19 cellular contexts compared by ENCODE assay signal in the genomic region with DNA sequence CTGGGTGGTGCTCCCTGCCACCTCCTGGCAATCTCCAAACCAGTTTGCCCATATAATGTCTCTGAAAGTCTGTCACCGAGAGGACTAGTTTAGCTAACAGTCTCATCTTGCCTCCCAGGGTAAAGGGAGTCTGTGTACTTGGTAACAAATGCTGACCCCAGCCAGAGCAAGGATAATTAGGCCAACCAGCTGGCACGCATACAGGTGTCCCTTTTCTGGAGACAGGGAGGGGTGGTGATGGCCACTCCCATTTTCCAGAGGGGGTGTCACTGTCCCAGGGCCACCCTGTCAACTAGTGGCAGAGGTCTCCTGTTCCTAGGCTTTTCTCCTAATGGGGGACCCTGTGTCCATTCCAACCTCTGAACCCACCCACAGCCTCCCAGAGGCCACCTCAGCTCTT. TPM values are rescaled to one million over a fixed set of nuclear protein-coding genes. Genes with fewer than 3 reads are reported as not detected.
DNase-seq lines count a peak whose midpoint lies in the region; ATAC-seq, FAIRE-seq and TF ChIP-seq lines count a peak whose summit lies in the region.
"Had no signal": no experiment of that assay in that cellular context is flagged by ENCODE, and none has a peak within 500 bp of the region (broad histone marks: within the 10 kb centered on the region; RNA-seq: fewer than 3 reads in every experiment).

No MANE protein-coding gene starts in this region.

- no peak for TF ChIP-seq RAD21 in HepG2 (CRISPR knock-in tag; IDR thresholded peaks at IDR 0.05)

- H3K9me3 ChIP-seq in right lobe of liver: no peaks in the 10 kb centered on the region
- no peaks in the 10 kb centered on the region for H3K9me3 ChIP-seq in HepG2 (ENCODE audit: low read length)
- peaks cover 17% of the 10 kb centered on the region for H3K9me3 ChIP-seq in endodermal cell (ENCODE audit: control insufficient read depth, low read length)

- 40% methylated on average over 2 of the region's 2 CpGs for WGBS in right lobe of liver (ENCODE audit: insufficient coverage, low coverage, low lambda C conversion rate, missing lambda C conversion rate)
- 100% methylated on average over 1 of the region's 2 CpGs for WGBS in HepG2 (ENCODE audit: low lambda C conversion rate)
- 93 to 100% methylated on average over 2 of the region's 2 CpGs for WGBS in endodermal cell (ENCODE audit: insufficient coverage in 1 of 2, insufficient read length in 1 of 2), 2 experiments

- no peaks in the 10 kb centered on the region for H3K4me1 Mint-ChIP-seq in endodermal cell

- DNase-seq in NCI-H1105 (lab: John Stamatoyannopoulos, UW) (peak; percentile 1), NCI-H1105 treated with DMSO at 0.1 percent for 48 hours (lab: John Stamatoyannopoulos, UW) (no peak), right lobe of liver (no peak), HepG2 (ENCODE audit: low spot score) (no peak), endodermal cell (no peak), AG20443 (ENCODE audit: low spot score) (no peak), DMS153 (lab: John Stamatoyannopoulos, UW) (no peak)
- DNase-seq: CD4-positive, alpha-beta memory T cell; DMS79 treated with DMSO at 0.1 percent for 48 hours; GF-D8; H9; IMR-90 had no signal

- CTCF ChIA-PET in HepG2 (lab: Yijun Ruan, JAX; ENCODE audit: low intra/inter-chr PET ratio, low total read pairs): no interaction called here

- no peak overlapping the region for H2AFZ ChIP-seq in HepG2 (ENCODE audit: low read length)

- no peak overlapping the region for H3K4me3 Mint-ChIP-seq in endodermal cell
- H3K4me3 Mint-ChIP-seq: CD14-positive monocyte; CD4-positive, alpha-beta memory T cell; H9 had no signal

- ATAC-seq in right lobe of liver: peak in 3 of 4 donors; percentile 4 to 37 (median 14)
- ATAC-seq in HepG2: no peak
- ATAC-seq in GM19455 (IDR thresholded peaks at IDR 0.05; ENCODE audit: unreplicated experiment): no peak
- ATAC-seq: A549 had no signal

- no peak overlapping the region for H3K4me2 ChIP-seq in HepG2 (ENCODE audit: low read depth, low read length)
- H3K4me2 ChIP-seq: A549, BLaER1 had no signal

- H3K27ac Mint-ChIP-seq in endodermal cell: no peak overlapping the region
- H3K27ac Mint-ChIP-seq: CD4-positive, alpha-beta memory T cell; H9 had no signal

- no TSS peak for BruUV-seq in HepG2 (replicated peaks; lab: Mats Ljungman, UMichigan)

- H3K4me3 ChIP-seq in right lobe of liver (no peak overlapping the region), HepG2 (replicated peaks in 1 of 3; ENCODE audit: insufficient read depth in 1 of 3, low read depth in 2 of 3, low read length in 3 of 3) (no peak overlapping the region), endodermal cell (ENCODE audit: low read length) (peak overlapping the region; percentile 12)
- H3K4me3 ChIP-seq: A549, BLaER1 had no signal

- intact Hi-C loops in right lobe of liver (cut with DNase I) (no loop called here), HepG2 (cut with micrococcal nuclease; ENCODE audit: unreplicated experiment) (no loop called here)

- H3K36me3 ChIP-seq in right lobe of liver (no peaks in the 10 kb centered on the region), HepG2 (replicated peaks in 1 of 2; ENCODE audit: control insufficient read depth in 1 of 2, insufficient read depth in 2 of 2, low read length in 2 of 2) (peaks cover 9 to 70% of the 10 kb centered on the region in 2 experiments; a peak in 4 of 5 replicates), endodermal cell (ENCODE audit: control insufficient read depth, insufficient read depth, low read length) (peaks cover 35% of the 10 kb centered on the region)
- H3K36me3 ChIP-seq: BLaER1 had no signal

- TF ChIP-seq EP300 in HepG2 (IDR thresholded peaks at IDR 0.05; ENCODE audit: low read depth in 2 of 2, low read length in 2 of 2): no peak
- TF ChIP-seq EP300 in HepG2 (CRISPR knock-in tag; IDR thresholded peaks at IDR 0.05; ENCODE audit: borderline replicate concordance): no peak

- H3K27ac ChIP-seq in right lobe of liver: no peak overlapping the region
- H3K27ac ChIP-seq in HepG2 (ENCODE audit: extremely low read length, insufficient read depth, low read length): no peak overlapping the region
- no peak overlapping the region for H3K27ac ChIP-seq in endodermal cell (ENCODE audit: low read depth, low read length)
- H3K27ac ChIP-seq: 22Rv1, A549, BLaER1 had no signal

- peaks cover 64% of the 10 kb centered on the region for H3K79me2 ChIP-seq in HepG2 (ENCODE audit: insufficient read depth, low read length)

- TF ChIP-seq POLR2A in right lobe of liver (IDR thresholded peaks at IDR 0.05): no peak
- no peak for TF ChIP-seq POLR2A in HepG2 (IDR thresholded peaks at IDR 0.05; ENCODE audit: insufficient read depth in 1 of 2, low read depth in 2 of 2, low read length in 2 of 2)

- H3K4me1 ChIP-seq in right lobe of liver: peaks cover 0 to 10% (median 3%) of the 10 kb centered on the region in 4 donors
- peaks cover 20% of the 10 kb centered on the region for H3K4me1 ChIP-seq in HepG2 (ENCODE audit: insufficient read depth, low read length)
- H3K4me1 ChIP-seq in endodermal cell (ENCODE audit: control insufficient read depth, insufficient read depth, low read length): no peaks in the 10 kb centered on the region

- in situ Hi-C loops in HepG2 (cut with HindIII; ENCODE audit: extremely low pct_ligation_motif_present, low pct_unique_long_range_greater_than_20kb): no loop called here

- H3K27me3 Mint-ChIP-seq in endodermal cell (ENCODE audit: insufficient read depth): no peaks in the 10 kb centered on the region
- H3K27me3 Mint-ChIP-seq: CD4-positive, alpha-beta memory T cell had no signal

- peaks cover 14% of the 10 kb centered on the region for H3K9me3 Mint-ChIP-seq in endodermal cell

- H3K9ac ChIP-seq in HepG2 (ENCODE audit: insufficient read depth, low read depth, low read length): no peak overlapping the region
- no peak overlapping the region for H3K9ac ChIP-seq in endodermal cell (ENCODE audit: extremely low read depth, low read length, poor library complexity, severe bottlenecking)
- H3K9ac ChIP-seq: BLaER1 had no signal

- FAIRE-seq in HepG2 (lab: Jason Lieb, UNC): no peak
- FAIRE-seq: H1 had no signal

- peaks cover 11% of the 10 kb centered on the region for H4K20me1 ChIP-seq in HepG2 (ENCODE audit: insufficient read depth, low read length)

- POLR2A ChIA-PET in HepG2 (lab: Yijun Ruan, JAX): interaction anchor here (1.9 to 2.7 kb wide), 4 partner anchors 8 to 15 kb away, joined by 7 to 13 read pairs (median 10); partner anchors contain the start of gene FAM83G

- no peaks in the 10 kb centered on the region for H3K27me3 ChIP-seq in right lobe of liver
- H3K27me3 ChIP-seq in HepG2 (ENCODE audit: control insufficient read depth in 1 of 2, insufficient read depth in 2 of 2, low read length in 2 of 2): no peaks in the 10 kb centered on the region
- H3K27me3 ChIP-seq in endodermal cell (ENCODE audit: control insufficient read depth, insufficient read depth, low read length, poor library complexity, severe bottlenecking): no peaks in the 10 kb centered on the region

- peaks cover 32% of the 10 kb centered on the region for H3K36me3 Mint-ChIP-seq in endodermal cell (ENCODE audit: low read depth)

- TF ChIP-seq CTCF in right lobe of liver (IDR thresholded peaks at IDR 0.05) (no peak), HepG2 (CRISPR knock-in tag; IDR thresholded peaks at IDR 0.05) (no peak), endodermal cell (conservative IDR thresholded peaks at IDR 0.05) (no peak)

RNA-seq across cellular contexts. Expression of gene FAM83G, which starts 8.1 kb away (rescaled TPM):
- total RNA-seq in right lobe of liver (10 to 100 TPM; 10.1 to 41.7 (median 21.5) TPM), HepG2 (2016; rRNA removed; fragmentation: Illumina TruSeq; extraction: Trizol) (14.0 and 18.6 TPM in 2 replicates), endodermal cell (10 to 100 TPM; 24.2 to 27.0 TPM)
- total RNA-seq in HepG2 (2016; cell fraction: cytosol; rRNA removed; fragmentation: Illumina TruSeq; extraction: Trizol; ENCODE audit: low read depth): 3.1 and 3.2 TPM in 2 replicates
- total RNA-seq in HepG2 (2016; cell fraction: insoluble cytoplasmic fraction; rRNA removed; fragmentation: Illumina TruSeq; extraction: Trizol): 11.3 and 19.1 TPM in 2 replicates
- total RNA-seq in HepG2 (2016; cell fraction: membrane; rRNA removed; fragmentation: Illumina TruSeq; extraction: Trizol): 8.0 and 8.1 TPM in 2 replicates
- 19.9 and 21.9 TPM in 2 replicates for total RNA-seq in HepG2 (2016; cell fraction: nucleus; rRNA removed; fragmentation: Illumina TruSeq; extraction: Trizol)
- polyA plus RNA-seq in HepG2 (2011; rRNA removed): 13.7 and 21.2 TPM in 2 replicates
- polyA plus RNA-seq in HepG2 (2011; cell fraction: cytosol; rRNA removed): 9.8 and 12.5 TPM in 2 replicates
- 62.7 and 63.6 TPM in 2 replicates for polyA plus RNA-seq in HepG2 (2011; cell fraction: nucleus; rRNA removed)
- polyA plus RNA-seq in HepG2 (2012): 9.6 and 14.4 TPM in 2 replicates
- polyA plus RNA-seq in HepG2 (2016; cell fraction: cytosol; fragmentation: Illumina TruSeq; extraction: Trizol; ENCODE audit: low read depth): 1.4 and 1.5 TPM in 2 replicates
- polyA plus RNA-seq in HepG2 (2016; cell fraction: insoluble cytoplasmic fraction; fragmentation: Illumina TruSeq; extraction: Trizol; ENCODE audit: low read depth): 10.4 and 12.3 TPM in 2 replicates
- 4.1 and 4.4 TPM in 2 replicates for polyA plus RNA-seq in HepG2 (2016; cell fraction: membrane; fragmentation: Illumina TruSeq; extraction: Trizol; ENCODE audit: low read depth)
- polyA plus RNA-seq in HepG2 (2016; cell fraction: nucleus; fragmentation: Illumina TruSeq; extraction: Trizol; ENCODE audit: insufficient read depth, low read depth): 43.0 and 45.0 TPM in 2 replicates
- polyA minus RNA-seq in HepG2 (2011; rRNA and poly(A)+ RNA removed; ENCODE audit: low replicate concordance): 18.2 and 34.3 TPM in 2 replicates
- 14.7 and 14.9 TPM in 2 replicates for polyA minus RNA-seq in HepG2 (2011; cell fraction: cytosol; rRNA and poly(A)+ RNA removed)
- polyA minus RNA-seq in HepG2 (2011; cell fraction: nucleus; rRNA and poly(A)+ RNA removed): 24.2 and 25.2 TPM in 2 replicates
- polyA plus RNA-seq in endodermal cell (2013, experiment 1 of 2): 6.2 TPM
- polyA plus RNA-seq in endodermal cell (2013, experiment 2 of 2): 6.5 TPM

RNA-seq across cellular contexts. Expression of gene SLC5A10, which starts 44.5 kb away (rescaled TPM):
- under 1 TPM in 2 of 6 experiments, not detected in 4; 0.07 to 0.14 TPM for total RNA-seq in right lobe of liver
- not detected in 2 replicates for total RNA-seq in HepG2 (2016; rRNA removed; fragmentation: Illumina TruSeq; extraction: Trizol)
- not detected in 2 replicates for total RNA-seq in HepG2 (2016; cell fraction: cytosol; rRNA removed; fragmentation: Illumina TruSeq; extraction: Trizol; ENCODE audit: low read depth)
- total RNA-seq in HepG2 (2016; cell fraction: insoluble cytoplasmic fraction; rRNA removed; fragmentation: Illumina TruSeq; extraction: Trizol): 0.04 TPM in 1 of 2 replicates, not detected in the other
- not detected in 2 replicates for total RNA-seq in HepG2 (2016; cell fraction: membrane; rRNA removed; fragmentation: Illumina TruSeq; extraction: Trizol)
- not detected in 2 replicates for total RNA-seq in HepG2 (2016; cell fraction: nucleus; rRNA removed; fragmentation: Illumina TruSeq; extraction: Trizol)
- polyA plus RNA-seq in HepG2 (2011; rRNA removed): 0.05 and 0.07 TPM in 2 replicates
- 0.03 TPM in 2 replicates for polyA plus RNA-seq in HepG2 (2011; cell fraction: cytosol; rRNA removed)
- polyA plus RNA-seq in HepG2 (2011; cell fraction: nucleus; rRNA removed): 0.23 and 0.38 TPM in 2 replicates
- 0.08 and 0.11 TPM in 2 replicates for polyA plus RNA-seq in HepG2 (2012)
- polyA plus RNA-seq in HepG2 (2016; cell fraction: cytosol; fragmentation: Illumina TruSeq; extraction: Trizol; ENCODE audit: low read depth): not detected in 2 replicates
- not detected in 2 replicates for polyA plus RNA-seq in HepG2 (2016; cell fraction: insoluble cytoplasmic fraction; fragmentation: Illumina TruSeq; extraction: Trizol; ENCODE audit: low read depth)
- not detected in 2 replicates for polyA plus RNA-seq in HepG2 (2016; cell fraction: membrane; fragmentation: Illumina TruSeq; extraction: Trizol; ENCODE audit: low read depth)
- polyA plus RNA-seq in HepG2 (2016; cell fraction: nucleus; fragmentation: Illumina TruSeq; extraction: Trizol; ENCODE audit: insufficient read depth, low read depth): not detected in 2 replicates
- 0.09 and 0.24 TPM in 2 replicates for polyA minus RNA-seq in HepG2 (2011; rRNA and poly(A)+ RNA removed; ENCODE audit: low replicate concordance)
- polyA minus RNA-seq in HepG2 (2011; cell fraction: cytosol; rRNA and poly(A)+ RNA removed): not detected in 2 replicates
- 0.25 and 0.39 TPM in 2 replicates for polyA minus RNA-seq in HepG2 (2011; cell fraction: nucleus; rRNA and poly(A)+ RNA removed)
- total RNA-seq in endodermal cell: under 1 TPM; 0.11 to 0.29 TPM
- polyA plus RNA-seq in endodermal cell (2013, experiment 1 of 2): not detected
- not detected for polyA plus RNA-seq in endodermal cell (2013, experiment 2 of 2)
- total RNA-seq: CD4-positive, alpha-beta memory T cell; H9; HT-29; IMR-90 had no signal
- polyA plus RNA-seq: IMR-90 had no signal

RNA-seq across cellular contexts. Expression of gene GRAP, which starts 50.3 kb away (rescaled TPM):
- total RNA-seq in right lobe of liver (1 to 10 TPM; 2.6 to 6.1 (median 4.2) TPM), HepG2 (2016; rRNA removed; fragmentation: Illumina TruSeq; extraction: Trizol) (0.77 and 0.90 TPM in 2 replicates), endodermal cell (under 1 TPM in 1 of 2 donors, not detected in 1; 0.15 TPM)
- total RNA-seq in HepG2 (2016; cell fraction: cytosol; rRNA removed; fragmentation: Illumina TruSeq; extraction: Trizol; ENCODE audit: low read depth): 0.10 and 0.35 TPM in 2 replicates
- total RNA-seq in HepG2 (2016; cell fraction: insoluble cytoplasmic fraction; rRNA removed; fragmentation: Illumina TruSeq; extraction: Trizol): 0.76 and 1.1 TPM in 2 replicates
- 0.31 and 0.69 TPM in 2 replicates for total RNA-seq in HepG2 (2016; cell fraction: membrane; rRNA removed; fragmentation: Illumina TruSeq; extraction: Trizol)
- total RNA-seq in HepG2 (2016; cell fraction: nucleus; rRNA removed; fragmentation: Illumina TruSeq; extraction: Trizol): 0.31 and 0.60 TPM in 2 replicates
- polyA plus RNA-seq in HepG2 (2011; rRNA removed): 1.6 and 1.7 TPM in 2 replicates
- polyA plus RNA-seq in HepG2 (2011; cell fraction: cytosol; rRNA removed): 0.79 and 2.2 TPM in 2 replicates
- polyA plus RNA-seq in HepG2 (2011; cell fraction: nucleus; rRNA removed): 1.8 and 2.6 TPM in 2 replicates
- polyA plus RNA-seq in HepG2 (2012): 0.37 and 0.85 TPM in 2 replicates
- polyA plus RNA-seq in HepG2 (2016; cell fraction: cytosol; fragmentation: Illumina TruSeq; extraction: Trizol; ENCODE audit: low read depth): 0.12 and 0.14 TPM in 2 replicates
- 0.44 and 0.88 TPM in 2 replicates for polyA plus RNA-seq in HepG2 (2016; cell fraction: insoluble cytoplasmic fraction; fragmentation: Illumina TruSeq; extraction: Trizol; ENCODE audit: low read depth)
- 0.29 and 0.35 TPM in 2 replicates for polyA plus RNA-seq in HepG2 (2016; cell fraction: membrane; fragmentation: Illumina TruSeq; extraction: Trizol; ENCODE audit: low read depth)
- 1.00 and 1.2 TPM in 2 replicates for polyA plus RNA-seq in HepG2 (2016; cell fraction: nucleus; fragmentation: Illumina TruSeq; extraction: Trizol; ENCODE audit: insufficient read depth, low read depth)
- 0.16 and 2.7 TPM in 2 replicates for polyA minus RNA-seq in HepG2 (2011; rRNA and poly(A)+ RNA removed; ENCODE audit: low replicate concordance)
- polyA minus RNA-seq in HepG2 (2011; cell fraction: cytosol; rRNA and poly(A)+ RNA removed): 0.49 and 0.79 TPM in 2 replicates
- polyA minus RNA-seq in HepG2 (2011; cell fraction: nucleus; rRNA and poly(A)+ RNA removed): 0.75 and 0.90 TPM in 2 replicates
- polyA plus RNA-seq in endodermal cell (2013, experiment 1 of 2): 1.1 TPM
- polyA plus RNA-seq in endodermal cell (2013, experiment 2 of 2): 0.33 TPM

Comparison
In these comparisons a context has a peak if more than half of its experiments do, and no peak if none do; other contexts are left out.
1. ATAC-seq: peak in right lobe of liver (3 of 4); none in HepG2 (single experiment) and GM19455 (single experiment).